In genomic region chr3:154210986-154211385, GRCh38 we compare ENCODE assay signal across 25 cellular contexts.
"Had no signal": no experiment of that assay in that cellular context is flagged by ENCODE, and none has a peak within 500 bp of the region (broad histone marks: within the 10 kb centered on the region; RNA-seq: fewer than 3 reads in every experiment).

No MANE protein-coding gene starts in this region.

- H3K9ac ChIP-seq: parathyroid adenoma had no signal

- H3K36me3 Mint-ChIP-seq: naive B cell; natural killer cell; stimulated activated memory B cell treated with anti-CD40 and anti-IgM and Interleukin-4, amounts not matched to agents 10 μg/mL and 1 μg/mL and 100 μg/mL, for 72 hours had no signal

- H3K4me1 Mint-ChIP-seq: mesothelial cell of epicardium; naive B cell; natural killer cell; stimulated activated memory B cell treated with anti-CD40 and anti-IgM and Interleukin-4, amounts not matched to agents 10 μg/mL and 1 μg/mL and 100 μg/mL, for 72 hours; stimulated activated naive CD8-positive, alpha-beta T cell treated with anti-CD3 and anti-CD28 coated beads, Interleukin-15, amount 100 ng/mL, for 72 hours had no signal

- H2AFZ ChIP-seq: hepatocyte, parathyroid adenoma had no signal

- H3K4me3 Mint-ChIP-seq: mesothelial cell of epicardium; naive B cell; natural killer cell; stimulated activated memory B cell treated with anti-CD40 and anti-IgM and Interleukin-4, amounts not matched to agents 10 μg/mL and 1 μg/mL and 100 μg/mL, for 72 hours; stimulated activated naive CD8-positive, alpha-beta T cell treated with anti-CD3 and anti-CD28 coated beads, Interleukin-15, amount 100 ng/mL, for 72 hours; type B pancreatic cell had no signal

- H3K4me3 ChIP-seq: hepatocyte, left ventricle myocardium inferior, lung, right atrium auricular region, right lobe of liver, smooth muscle cell, tibial nerve, vagina had no signal

- H3K27me3 Mint-ChIP-seq: type B pancreatic cell had no signal

- H3K27ac ChIP-seq: hepatocyte, left ventricle myocardium inferior, neutrophil, parathyroid adenoma, right atrium auricular region, right lobe of liver, tibial nerve, vagina had no signal

- DNase-seq: islet precursor cell; left ventricle myocardium inferior; mesendoderm; naive B cell; natural killer cell; occipital lobe; right lobe of liver; stimulated activated CD4-positive, alpha-beta T cell treated with anti-CD3 and anti-CD28 coated beads, Interleukin-1b, Interleukin-23, amount 100 ng/mL, for 48 hours; stimulated activated CD4-positive, alpha-beta T cell treated with anti-CD3 and anti-CD28 coated beads, Interleukin-2, amount 100 ng/mL, for 48 hours; stimulated activated CD4-positive, alpha-beta T cell treated with anti-CD3 and anti-CD28 coated beads, Interleukin-4, amount 100 ng/mL, for 4 hours; stimulated activated CD8-positive, alpha-beta memory T cell treated with anti-CD3 and anti-CD28 coated beads, Interleukin-4, amount 100 ng/mL, for 48 hours; stimulated activated naive CD4-positive, alpha-beta T cell treated with Interleukin-2 at 50 U/mL for 16 hours; stimulated activated naive CD8-positive, alpha-beta T cell treated with anti-CD3 and anti-CD28 coated beads, Interleukin-15, amount 100 ng/mL, for 72 hours; substantia nigra had no signal

- H3K4me1 ChIP-seq: left ventricle myocardium inferior, right atrium auricular region, right lobe of liver, tibial nerve, vagina had no signal

- H3K36me3 ChIP-seq: neutrophil, right atrium auricular region had no signal

- H3K9me3 Mint-ChIP-seq: stimulated activated naive CD8-positive, alpha-beta T cell treated with anti-CD3 and anti-CD28 coated beads, Interleukin-15, amount 100 ng/mL, for 72 hours; type B pancreatic cell had no signal

- H3K27me3 ChIP-seq: hepatocyte, neutrophil, right atrium auricular region, right lobe of liver, tibial nerve, vagina had no signal

- H3K79me2 ChIP-seq: hepatocyte had no signal

- H3K27ac Mint-ChIP-seq: mesothelial cell of epicardium; naive B cell; natural killer cell; stimulated activated memory B cell treated with anti-CD40 and anti-IgM and Interleukin-4, amounts not matched to agents 10 μg/mL and 1 μg/mL and 100 μg/mL, for 72 hours; stimulated activated naive CD8-positive, alpha-beta T cell treated with anti-CD3 and anti-CD28 coated beads, Interleukin-15, amount 100 ng/mL, for 72 hours; type B pancreatic cell had no signal

- H3K9me3 ChIP-seq: neutrophil, right atrium auricular region, right lobe of liver, vagina had no signal

- H3K4me2 ChIP-seq: hepatocyte, smooth muscle cell had no signal
